1 cellular context compared by ENCODE assay signal in genomic region chr19:47820410-47820809, GRCh38.
TF ChIP-seq lines count a peak whose summit lies in the region.

No MANE protein-coding gene starts in this region.

TF ChIP-seq in H1, 55 proteins besides CTCF, POLR2A, EP300 and RAD21:
- no peak for TF ChIP-seq TCF12 (IDR thresholded peaks at IDR 0.05; ENCODE audit: low read depth, low read length)
- no peak for TF ChIP-seq PHF8 (conservative IDR thresholded peaks at IDR 0.05; ENCODE audit: low read depth, low read length)
- no peak for TF ChIP-seq SIRT6 (IDR thresholded peaks at IDR 0.05; ENCODE audit: low read length)
- TF ChIP-seq CREB1 (IDR thresholded peaks at IDR 0.05) = no peak
- TF ChIP-seq MAX (IDR thresholded peaks at IDR 0.05) = no peak
- TF ChIP-seq SRF (IDR thresholded peaks at IDR 0.05; ENCODE audit: low read depth, low read length) = no peak
- no peak for TF ChIP-seq BACH1 (IDR thresholded peaks at IDR 0.05; ENCODE audit: low read length)
- no peak for TF ChIP-seq SIN3A (conservative IDR thresholded peaks at IDR 0.05 in 1 of 2, IDR thresholded peaks at IDR 0.05 in 1 of 2; ENCODE audit: low read depth in 1 of 2, low read length in 2 of 2)
- TF ChIP-seq KDM4A (IDR thresholded peaks at IDR 0.05; ENCODE audit: low read depth, low read length, severe bottlenecking) = no peak
- no peak for TF ChIP-seq POU5F1 (IDR thresholded peaks at IDR 0.05; ENCODE audit: low read depth, low read length)
- TF ChIP-seq BCL11A (IDR thresholded peaks at IDR 0.05; ENCODE audit: low read depth in 2 of 2, low read length in 2 of 2) = no peak
- TF ChIP-seq RFX5 (IDR thresholded peaks at IDR 0.05; ENCODE audit: borderline replicate concordance, low read depth, low read length) = no peak
- no peak for TF ChIP-seq NRF1 (IDR thresholded peaks at IDR 0.05; ENCODE audit: low read depth, low read length)
- no peak for TF ChIP-seq TAF7 (optimal IDR thresholded peaks at IDR 0.05; ENCODE audit: borderline replicate concordance, low read depth, low read length)
- no peak for TF ChIP-seq POLR2AphosphoS5 (IDR thresholded peaks at IDR 0.05; ENCODE audit: low read depth, low read length)
- no peak for TF ChIP-seq TAF1 (IDR thresholded peaks at IDR 0.05; ENCODE audit: low read depth, low read length)
- TF ChIP-seq ASH2L (IDR thresholded peaks at IDR 0.05; ENCODE audit: low read length) = no peak
- no peak for TF ChIP-seq ZNF274 (IDR thresholded peaks at IDR 0.05; ENCODE audit: borderline replicate concordance, extremely low read depth, low read length)
- TF ChIP-seq KDM1A (IDR thresholded peaks at IDR 0.05; ENCODE audit: borderline replicate concordance, low read length) = no peak
- no peak for TF ChIP-seq RNF2 (IDR thresholded peaks at IDR 0.05; ENCODE audit: borderline replicate concordance, low read depth, low read length, missing control alignments, poor library complexity, severe bottlenecking)
